Comparison of ENCODE assay signal across 18 cellular contexts in genomic region chr17:35498429-35499178, GRCh38. TPM values are rescaled to one million over a fixed set of nuclear protein-coding genes. Genes with fewer than 3 reads are reported as not detected.
A peak's percentile ranks its signal among the peaks of the same experiment; 100 is the strongest.
DNase-seq lines count a peak whose midpoint lies in the region; ATAC-seq and TF ChIP-seq lines count a peak whose summit lies in the region.
"Had no signal": no experiment of that assay in that cellular context is flagged by ENCODE, and none has a peak within 500 bp of the region (broad histone marks: within the 10 kb centered on the region; RNA-seq: fewer than 3 reads in every experiment).

No MANE protein-coding gene starts in this region.

- H2AFZ ChIP-seq in fibroblast of lung (ENCODE audit: low read length) = peak overlapping the region; percentile 78

- no peaks in the 10 kb centered on the region for H4K20me1 ChIP-seq in fibroblast of lung (ENCODE audit: control insufficient read depth, extremely low read depth, insufficient read depth, low read length)

- POLR2A ChIA-PET in MCF 10A (lab: Yijun Ruan, JAX) (no interaction called here), Panc1 (lab: Charles Lee) (no interaction called here)

- H3K4me2 ChIP-seq in fibroblast of lung (ENCODE audit: extremely low read depth, insufficient read depth, low read length) = peak overlapping the region; percentile 80

- peaks cover 0 to 44% of the 10 kb centered on the region in 2 donors for H3K27me3 ChIP-seq in breast epithelium
- H3K27me3 ChIP-seq in Panc1 (ENCODE audit: control insufficient read depth, insufficient read depth, low read length) = no peaks in the 10 kb centered on the region; the same call in 1 of the 2 replicates
- H3K27me3 ChIP-seq in fibroblast of lung (ENCODE audit: control insufficient read depth, insufficient read depth, low read length) = peaks cover 6% of the 10 kb centered on the region
- peaks cover 79% of the 10 kb centered on the region for H3K27me3 ChIP-seq in BE2C

- H3K4me3 ChIP-seq in breast epithelium (peak overlapping the region in 2 of 3 donors; percentile 15 to 51), Panc1 (ENCODE audit: low read depth in 2 of 2, low read length in 2 of 2) (no peak overlapping the region), fibroblast of lung (replicated peaks in 1 of 4; ENCODE audit: control extremely low read depth in 1 of 4, insufficient read depth in 1 of 4, low read depth in 3 of 4, low read length in 4 of 4) (peak overlapping the region in 2 of 4 experiments; percentile 25 to 54), BE2C (ENCODE audit: low read depth, low read length) (no peak overlapping the region)
- H3K4me3 ChIP-seq: lung, transverse colon had no signal

- H3K36me3 ChIP-seq in breast epithelium (no peaks in the 10 kb centered on the region), Panc1 (ENCODE audit: control insufficient read depth, insufficient read depth, low read length) (no peaks in the 10 kb centered on the region), fibroblast of lung (ENCODE audit: control insufficient read depth, insufficient read depth, low read length) (no peaks in the 10 kb centered on the region), BE2C (no peaks in the 10 kb centered on the region)
- H3K36me3 ChIP-seq: transverse colon had no signal

- TF ChIP-seq POLR2A in breast epithelium (IDR thresholded peaks at IDR 0.05) = no peak

- H3K27me3 Mint-ChIP-seq in MCF 10A (ENCODE audit: insufficient read depth, unreplicated experiment) = peaks cover 95% of the 10 kb centered on the region
- no peaks in the 10 kb centered on the region for H3K27me3 Mint-ChIP-seq in stimulated activated naive CD8-positive, alpha-beta T cell treated with anti-CD3 and anti-CD28 coated beads, Interleukin-15, amount 100 ng/mL, for 72 hours

- no TSS peak for BruUV-seq in MCF 10A (replicated peaks; lab: Mats Ljungman, UMichigan)
- no TSS peak for BruUV-seq in Panc1 (replicated peaks; lab: Mats Ljungman, UMichigan)

- H3K36me3 Mint-ChIP-seq in MCF 10A (ENCODE audit: insufficient read depth, unreplicated experiment) = no peaks in the 10 kb centered on the region

- in situ Hi-C loops in Panc1 (cut with HindIII; ENCODE audit: low pct_unique_long_range_greater_than_20kb, low sequenced_read_pairs) = no loop called here

- no peaks in the 10 kb centered on the region for H3K9me3 ChIP-seq in breast epithelium
- no peaks in the 10 kb centered on the region for H3K9me3 ChIP-seq in Panc1 (ENCODE audit: control insufficient read depth, insufficient read depth, low read depth, low read length)
- no peaks in the 10 kb centered on the region for H3K9me3 ChIP-seq in fibroblast of lung (ENCODE audit: control insufficient read depth, insufficient read depth, low read depth, low read length)
- H3K9me3 ChIP-seq in BE2C = 0 out of 2 replicates have a peak, but pooled peaks cover 2% of the 10 kb centered on the region
- H3K9me3 ChIP-seq: transverse colon had no signal

- no peak overlapping the region for H3K9ac ChIP-seq in fibroblast of lung (ENCODE audit: insufficient read depth, low read length)

- intact Hi-C loops in breast epithelium (cut with DNase I; ENCODE audit: low total_unique reads) (loop anchor here (5.0 kb wide), 1 partner anchor 389 kb away; no protein-coding TSS in a partner anchor), MCF 10A (cut with micrococcal nuclease) (no loop called here), Panc1 (cut with micrococcal nuclease; ENCODE audit: unreplicated experiment) (no loop called here)

- H3K4me1 ChIP-seq in breast epithelium = no peaks in the 10 kb centered on the region
- no peaks in the 10 kb centered on the region for H3K4me1 ChIP-seq in Panc1 (ENCODE audit: control insufficient read depth, insufficient read depth, low read length)
- no peaks in the 10 kb centered on the region for H3K4me1 ChIP-seq in fibroblast of lung (ENCODE audit: control insufficient read depth, extremely low read depth, insufficient read depth, low read length)
- no peaks in the 10 kb centered on the region for H3K4me1 ChIP-seq in BE2C

- TF ChIP-seq CTCF in breast epithelium (IDR thresholded peaks at IDR 0.05) = no peak
- no peak for TF ChIP-seq CTCF in MCF 10A (IDR thresholded peaks at IDR 0.05; ENCODE audit: unreplicated experiment)
- TF ChIP-seq CTCF in Panc1 (IDR thresholded peaks at IDR 0.05) = no peak
- no peak for TF ChIP-seq CTCF in fibroblast of lung (conservative IDR thresholded peaks at IDR 0.05 in 1 of 2, IDR thresholded peaks at IDR 0.05 in 1 of 2; ENCODE audit: low read depth in 1 of 2, low read length in 2 of 2)
- TF ChIP-seq CTCF in BE2C (IDR thresholded peaks at IDR 0.05; ENCODE audit: low read depth, low read length) = no peak

- H3K79me2 ChIP-seq in fibroblast of lung (ENCODE audit: control insufficient read depth, insufficient read depth, low read length) = no peaks in the 10 kb centered on the region

- no peak overlapping the region for H3K27ac Mint-ChIP-seq in MCF 10A (ENCODE audit: low read depth, unreplicated experiment)
- H3K27ac Mint-ChIP-seq in stimulated activated naive CD8-positive, alpha-beta T cell treated with anti-CD3 and anti-CD28 coated beads, Interleukin-15, amount 100 ng/mL, for 72 hours = no peak overlapping the region
- H3K27ac Mint-ChIP-seq: dendritic cell treated with granulocyte-macrophage colony-stimulating factor and Interleukin-4, amounts not matched to agents 40 ng/mL and 50 ng/mL, for 4 days; nephron progenitor cell had no signal

- no peaks in the 10 kb centered on the region for H3K9me3 Mint-ChIP-seq in MCF 10A (ENCODE audit: unreplicated experiment)
- peaks cover 4 to 7% of the 10 kb centered on the region in 2 donors for H3K9me3 Mint-ChIP-seq in stimulated activated naive CD8-positive, alpha-beta T cell treated with anti-CD3 and anti-CD28 coated beads, Interleukin-15, amount 100 ng/mL, for 72 hours
- H3K9me3 Mint-ChIP-seq: dendritic cell treated with granulocyte-macrophage colony-stimulating factor and Interleukin-4, amounts not matched to agents 40 ng/mL and 50 ng/mL, for 4 days had no signal

- H3K4me3 Mint-ChIP-seq in MCF 10A (ENCODE audit: unreplicated experiment) = no peak overlapping the region
- H3K4me3 Mint-ChIP-seq in stimulated activated naive CD8-positive, alpha-beta T cell treated with anti-CD3 and anti-CD28 coated beads, Interleukin-15, amount 100 ng/mL, for 72 hours = peak overlapping the region; percentile 46 to 66
- H3K4me3 Mint-ChIP-seq: dendritic cell treated with granulocyte-macrophage colony-stimulating factor and Interleukin-4, amounts not matched to agents 40 ng/mL and 50 ng/mL, for 4 days; nephron progenitor cell had no signal

- peak; percentile 43 for ATAC-seq in Panc1
- ATAC-seq in stimulated activated naive CD8-positive, alpha-beta T cell treated with anti-CD3 and anti-CD28 coated beads, Interleukin-15, amount 100 ng/mL, for 72 hours = peak; percentile 33
- no peak for ATAC-seq in GM18909 (IDR thresholded peaks at IDR 0.05; ENCODE audit: poor library complexity, unreplicated experiment)
- ATAC-seq: HepG2 had no signal

- CTCF ChIA-PET in MCF 10A (lab: Yijun Ruan, JAX) (interaction anchor here (0.7 kb wide), 1 partner anchor 186 kb away, joined by 3 read pairs; no protein-coding TSS in a partner anchor), Panc1 (lab: Charles Lee) (no interaction called here)

- H3K27ac ChIP-seq in breast epithelium (no peak overlapping the region), Panc1 (ENCODE audit: low read length) (no peak overlapping the region), fibroblast of lung (ENCODE audit: insufficient read depth, low read length) (no peak overlapping the region)
- H3K27ac ChIP-seq: transverse colon had no signal

- H3K4me1 Mint-ChIP-seq in MCF 10A (ENCODE audit: insufficient read depth, unreplicated experiment) = no peaks in the 10 kb centered on the region
- H3K4me1 Mint-ChIP-seq in stimulated activated naive CD8-positive, alpha-beta T cell treated with anti-CD3 and anti-CD28 coated beads, Interleukin-15, amount 100 ng/mL, for 72 hours = peaks cover 82% of the 10 kb centered on the region

- DNase-seq in breast epithelium (ENCODE audit: low spot score in 2 of 2) (no peak), MCF 10A (ENCODE audit: unreplicated experiment) (no peak), Panc1 (ENCODE audit: low read depth, low spot score) (no peak), fibroblast of lung (ENCODE audit: low read depth in 2 of 2) (no peak), NCI-H2107 (lab: John Stamatoyannopoulos, UW) (no peak), BE2C (no peak)
- DNase-seq in stimulated activated naive CD8-positive, alpha-beta T cell treated with anti-CD3 and anti-CD28 coated beads, Interleukin-15, amount 100 ng/mL, for 72 hours = no peak
- DNase-seq: DMS153; GOT3; MV-4-11; stimulated activated CD4-positive, alpha-beta T cell treated with anti-CD3 and anti-CD28 coated beads, Interleukin-2, amount 100 ng/mL, for 48 hours; stimulated activated CD8-positive, alpha-beta memory T cell treated with anti-CD3 and anti-CD28 coated beads, Interleukin-4, amount 100 ng/mL, for 48 hours; transverse colon had no signal

RNA-seq across cellular contexts. Expression of gene SLFN12L, which starts 38.9 kb away (rescaled TPM):
- total RNA-seq in breast epithelium (1 to 10 TPM; 2.9 to 3.5 (median 3.3) TPM), MCF 10A (2022) (0.34 and 0.35 TPM in 2 replicates), Panc1 (2021; ENCODE audit: unreplicated experiment) (0.33 TPM), fibroblast of lung (0.17 and 0.26 TPM in 2 replicates)
- polyA plus RNA-seq in Panc1 (2012; ENCODE audit: insufficient read length) = not detected
- 0.08 and 0.09 TPM in 2 replicates for polyA plus RNA-seq in fibroblast of lung
- polyA plus RNA-seq in fibroblast of lung (2012) = 0.07 TPM in 2 replicates
- 0.11 TPM in 1 of 2 replicates, not detected in the other for polyA minus RNA-seq in fibroblast of lung (ENCODE audit: low replicate concordance)
- not detected for polyA plus RNA-seq in BE2C (2012; ENCODE audit: insufficient read depth, insufficient read length, low read depth)
- total RNA-seq: HepG2 had no signal
- polyA plus RNA-seq: HepG2 had no signal

RNA-seq across cellular contexts. Expression of gene SLFN13, which starts 50.0 kb away (rescaled TPM):
- total RNA-seq in breast epithelium (10 to 100 TPM in 2 of 3 donors, 1 to 10 TPM in 1; 3.7 to 33.7 (median 26.5) TPM), MCF 10A (2022) (1.7 and 2.1 TPM in 2 replicates), Panc1 (2021; ENCODE audit: unreplicated experiment) (56.5 TPM), fibroblast of lung (2.0 and 2.1 TPM in 2 replicates)
- polyA plus RNA-seq in Panc1 (2012; ENCODE audit: insufficient read length) = 21.0 TPM
- polyA plus RNA-seq in fibroblast of lung = 1.3 TPM in 2 replicates
- polyA plus RNA-seq in fibroblast of lung (2012) = 3.9 and 5.3 TPM in 2 replicates
- 5.6 and 10.8 TPM in 2 replicates for polyA minus RNA-seq in fibroblast of lung (ENCODE audit: low replicate concordance)
- not detected for polyA plus RNA-seq in BE2C (2012; ENCODE audit: insufficient read depth, insufficient read length, low read depth)
- polyA plus RNA-seq: HepG2 had no signal

Comparison
In these comparisons a context has a peak if more than half of its experiments do, and no peak if none do; other contexts are left out.
1. H3K4me3 ChIP-seq: peak in breast epithelium (2 of 3); none in Panc1 (0 of 2) and BE2C (single experiment).